ENCODE assay signal across 32 cellular contexts in the genomic region with DNA sequence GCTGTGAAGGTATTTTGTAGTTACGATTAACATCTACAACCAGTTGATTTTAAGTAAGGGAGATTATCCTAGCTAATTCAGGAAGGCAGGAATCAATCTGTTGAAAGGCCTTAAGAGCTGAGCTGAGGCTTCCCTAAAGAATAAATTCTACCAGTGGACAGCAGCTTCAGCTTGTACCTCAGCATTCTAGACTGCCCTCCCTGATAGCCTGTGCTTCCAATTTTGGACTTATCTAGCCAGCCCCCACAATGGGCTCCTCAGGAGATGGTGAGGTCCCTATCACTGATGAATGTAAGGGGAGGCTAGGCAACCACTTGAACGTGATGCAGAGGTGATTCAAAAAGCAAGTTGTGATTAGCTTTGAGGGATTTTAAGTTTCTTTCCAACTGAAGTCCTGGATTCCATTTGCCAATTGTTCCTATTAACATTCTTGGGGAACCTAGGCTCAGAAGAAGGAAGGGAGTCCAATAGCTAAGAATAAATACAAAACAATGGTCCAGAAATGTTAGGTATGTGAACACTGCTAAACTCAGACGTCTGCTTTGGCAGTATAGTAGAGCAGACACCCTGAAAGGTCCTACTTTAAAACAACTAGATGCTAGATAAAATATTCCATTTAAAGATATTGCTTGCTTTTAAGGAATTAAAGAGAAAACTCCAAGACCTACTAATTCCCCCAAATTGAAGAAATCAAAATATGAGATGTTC.
"Had no signal": no experiment of that assay in that cellular context is flagged by ENCODE, and none has a peak within 500 bp of the region (broad histone marks: within the 10 kb centered on the region; RNA-seq: fewer than 3 reads in every experiment).

No MANE protein-coding gene starts in this region.

- H3K27me3 ChIP-seq: cardiac muscle cell, MG63 had no signal

- H3K4me1 Mint-ChIP-seq: activated B cell treated with CpG ODN at 0.5 μM for 24 hours had no signal

- H3K27ac ChIP-seq: cardiac muscle cell, VCaP had no signal

- DNase-seq: activated B cell treated with CpG ODN at 0.5 μM for 24 hours; activated CD4-positive, alpha-beta memory T cell treated with anti-CD3 and anti-CD28 coated beads for 36 hours; activated CD4-positive, alpha-beta T cell treated with anti-CD3 and anti-CD28 coated beads for 4 hours; activated CD4-positive, alpha-beta T cell treated with anti-CD3 and anti-CD28 coated beads, Interleukin-2, amount 50 U/mL, for 1 hour; activated CD4-positive, CD25-positive, alpha-beta regulatory T cell treated with anti-CD3 and anti-CD28 coated beads, Interleukin-2, amount 50 U/mL, for 72 hours; activated CD8-positive, alpha-beta memory T cell treated with anti-CD3 and anti-CD28 coated beads, Interleukin-2, amount 50 U/mL, for 4 hours; activated gamma-delta T cell treated with Interleukin-2 at 50 U/mL for 16 hours; activated naive CD4-positive, alpha-beta T cell treated with anti-CD3 and anti-CD28 coated beads for 36 hours; activated T-cell treated with anti-CD3 and anti-CD28 coated beads for 4 hours; activated T-cell treated with anti-CD3 and anti-CD28 coated beads, Interleukin-2, amount 50 U/mL, for 4 hours; anterior cingulate cortex; Kasumi-1; KG1; MG63; NCI-H1048; NCI-H1105 treated with DMSO at 0.1 percent for 48 hours; NCI-H1436; NCI-H1694; NCI-H1930; NCI-H2081 treated with DMSO at 0.1 percent for 48 hours; NCI-H345; NCI-H524 treated with DMSO at 0.1 percent for 48 hours; SIG-M5; SW 1271; T-helper 1 cell; T-helper 2 cell; T-helper 9 cell had no signal

- H3K9me3 ChIP-seq: MG63 had no signal

- H3K9me3 Mint-ChIP-seq: activated CD4-positive, alpha-beta memory T cell treated with anti-CD3 and anti-CD28 coated beads for 36 hours; activated T-helper 1 cell treated with anti-CD3 and anti-CD28 coated beads, Interleukin-12 subunit alpha, Interleukin-12 subunit beta, Interleukin-2, Interleukin-4 antibody, amounts not matched to agents 30 ng/mL and 10 ng/mL and 1 ng/mL, durations not matched to agents 14 hours and 24 hours and 36 hours had no signal

- H3K36me3 Mint-ChIP-seq: activated CD4-positive, alpha-beta memory T cell treated with anti-CD3 and anti-CD28 coated beads for 36 hours had no signal

- H3K27ac Mint-ChIP-seq: activated B cell treated with CpG ODN at 0.5 μM for 24 hours; activated CD4-positive, alpha-beta memory T cell treated with anti-CD3 and anti-CD28 coated beads for 36 hours; activated naive CD4-positive, alpha-beta T cell treated with anti-CD3 and anti-CD28 coated beads for 36 hours; activated naive CD4-positive, alpha-beta T cell treated with anti-CD3 and anti-CD28 coated beads, Interleukin-2, amount 50 U/mL, for 72 hours; activated T-helper 1 cell treated with anti-CD3 and anti-CD28 coated beads, Interleukin-12 subunit alpha, Interleukin-12 subunit beta, Interleukin-2, Interleukin-4 antibody, amounts not matched to agents 30 ng/mL and 10 ng/mL and 1 ng/mL, durations not matched to agents 14 hours and 24 hours and 36 hours had no signal

- H3K36me3 ChIP-seq: cardiac muscle cell, MG63 had no signal

- H3K4me3 Mint-ChIP-seq: activated B cell treated with CpG ODN at 0.5 μM for 24 hours; activated CD4-positive, alpha-beta memory T cell treated with anti-CD3 and anti-CD28 coated beads for 36 hours; activated naive CD4-positive, alpha-beta T cell treated with anti-CD3 and anti-CD28 coated beads for 36 hours; activated T-cell treated with anti-CD3 and anti-CD28 coated beads, Interleukin-2, amount 50 U/mL, for 4 hours; activated T-helper 1 cell treated with anti-CD3 and anti-CD28 coated beads, Interleukin-12 subunit alpha, Interleukin-12 subunit beta, Interleukin-2, Interleukin-4 antibody, amounts not matched to agents 30 ng/mL and 10 ng/mL and 1 ng/mL, durations not matched to agents 14 hours and 24 hours and 36 hours had no signal

- ATAC-seq: activated naive CD4-positive, alpha-beta T cell treated with anti-CD3 and anti-CD28 coated beads, Interleukin-2, amount 50 U/mL, for 72 hours; activated T-cell treated with anti-CD3 and anti-CD28 coated beads, Interleukin-2, amount 50 U/mL, for 4 hours; Panc1 had no signal

- H3K27me3 Mint-ChIP-seq: activated B cell treated with CpG ODN at 0.5 μM for 24 hours; activated CD4-positive, alpha-beta memory T cell treated with anti-CD3 and anti-CD28 coated beads for 36 hours had no signal

- H3K4me3 ChIP-seq: cardiac muscle cell, MG63 had no signal
